Comparison of ENCODE assay signal across 1 cellular context in the genomic region with DNA sequence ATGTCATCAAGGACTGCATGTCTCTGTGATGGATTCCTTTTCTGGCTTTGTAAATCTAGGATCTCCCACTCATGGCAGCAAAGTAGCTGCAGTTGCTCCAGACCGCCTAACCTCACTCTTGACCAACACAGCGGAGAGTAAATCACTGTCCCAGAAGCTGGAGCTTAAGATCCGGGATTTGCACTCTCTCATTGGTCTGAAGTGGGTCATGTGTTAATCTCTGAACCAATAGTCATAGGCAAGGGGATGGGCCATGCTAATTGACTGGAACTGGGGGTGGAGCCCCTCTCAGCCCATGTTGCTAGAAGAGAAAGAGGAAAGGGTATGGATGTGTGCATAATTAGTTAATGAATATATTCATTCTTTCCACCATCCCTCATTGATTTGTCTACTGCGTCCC.
TF ChIP-seq lines count a peak whose summit lies in the region.

No MANE protein-coding gene starts in this region.

TF ChIP-seq in K562, 482 proteins besides CTCF, POLR2A, EP300 and RAD21:
- TF ChIP-seq, protein P1, sequence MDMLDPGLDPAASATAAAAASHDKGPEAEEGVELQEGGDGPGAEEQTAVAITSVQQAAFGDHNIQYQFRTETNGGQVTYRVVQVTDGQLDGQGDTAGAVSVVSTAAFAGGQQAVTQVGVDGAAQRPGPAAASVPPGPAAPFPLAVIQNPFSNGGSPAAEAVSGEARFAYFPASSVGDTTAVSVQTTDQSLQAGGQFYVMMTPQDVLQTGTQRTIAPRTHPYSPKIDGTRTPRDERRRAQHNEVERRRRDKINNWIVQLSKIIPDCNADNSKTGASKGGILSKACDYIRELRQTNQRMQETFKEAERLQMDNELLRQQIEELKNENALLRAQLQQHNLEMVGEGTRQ (CRISPR knock-in tag; IDR thresholded peaks at IDR 0.05): peak; percentile 71
- TF ChIP-seq RAD51 (IDR thresholded peaks at IDR 0.05; ENCODE audit: borderline replicate concordance, low read depth): peak; percentile 70
- TF ChIP-seq, protein P2, sequence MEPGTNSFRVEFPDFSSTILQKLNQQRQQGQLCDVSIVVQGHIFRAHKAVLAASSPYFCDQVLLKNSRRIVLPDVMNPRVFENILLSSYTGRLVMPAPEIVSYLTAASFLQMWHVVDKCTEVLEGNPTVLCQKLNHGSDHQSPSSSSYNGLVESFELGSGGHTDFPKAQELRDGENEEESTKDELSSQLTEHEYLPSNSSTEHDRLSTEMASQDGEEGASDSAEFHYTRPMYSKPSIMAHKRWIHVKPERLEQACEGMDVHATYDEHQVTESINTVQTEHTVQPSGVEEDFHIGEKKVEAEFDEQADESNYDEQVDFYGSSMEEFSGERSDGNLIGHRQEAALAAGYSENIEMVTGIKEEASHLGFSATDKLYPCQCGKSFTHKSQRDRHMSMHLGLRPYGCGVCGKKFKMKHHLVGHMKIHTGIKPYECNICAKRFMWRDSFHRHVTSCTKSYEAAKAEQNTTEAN (CRISPR knock-in tag; IDR thresholded peaks at IDR 0.05): no peak
- TF ChIP-seq MEIS2 (IDR thresholded peaks at IDR 0.05; ENCODE audit: partially characterized antibody): peak; percentile 79
- no peak for TF ChIP-seq CAMTA2 (CRISPR knock-in tag; conservative IDR thresholded peaks at IDR 0.05)
- TF ChIP-seq PHF21A (IDR thresholded peaks at IDR 0.05; ENCODE audit: borderline replicate concordance, low read depth): peak; percentile 93; the same call in 1 of the 2 replicates
- TF ChIP-seq CCAR2 (IDR thresholded peaks at IDR 0.05; ENCODE audit: low read depth, low read length): no peak
- TF ChIP-seq, protein P3, sequence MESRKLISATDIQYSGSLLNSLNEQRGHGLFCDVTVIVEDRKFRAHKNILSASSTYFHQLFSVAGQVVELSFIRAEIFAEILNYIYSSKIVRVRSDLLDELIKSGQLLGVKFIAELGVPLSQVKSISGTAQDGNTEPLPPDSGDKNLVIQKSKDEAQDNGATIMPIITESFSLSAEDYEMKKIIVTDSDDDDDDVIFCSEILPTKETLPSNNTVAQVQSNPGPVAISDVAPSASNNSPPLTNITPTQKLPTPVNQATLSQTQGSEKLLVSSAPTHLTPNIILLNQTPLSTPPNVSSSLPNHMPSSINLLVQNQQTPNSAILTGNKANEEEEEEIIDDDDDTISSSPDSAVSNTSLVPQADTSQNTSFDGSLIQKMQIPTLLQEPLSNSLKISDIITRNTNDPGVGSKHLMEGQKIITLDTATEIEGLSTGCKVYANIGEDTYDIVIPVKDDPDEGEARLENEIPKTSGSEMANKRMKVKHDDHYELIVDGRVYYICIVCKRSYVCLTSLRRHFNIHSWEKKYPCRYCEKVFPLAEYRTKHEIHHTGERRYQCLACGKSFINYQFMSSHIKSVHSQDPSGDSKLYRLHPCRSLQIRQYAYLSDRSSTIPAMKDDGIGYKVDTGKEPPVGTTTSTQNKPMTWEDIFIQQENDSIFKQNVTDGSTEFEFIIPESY (CRISPR knock-in tag; IDR thresholded peaks at IDR 0.05): 0 out of 2 replicates have a peak, but pooled peaks have one; percentile 40
- TF ChIP-seq KDM1A (IDR thresholded peaks at IDR 0.05): peak; percentile 57 to 63; a peak in 3 of 4 replicates
- TF ChIP-seq, protein P4, sequence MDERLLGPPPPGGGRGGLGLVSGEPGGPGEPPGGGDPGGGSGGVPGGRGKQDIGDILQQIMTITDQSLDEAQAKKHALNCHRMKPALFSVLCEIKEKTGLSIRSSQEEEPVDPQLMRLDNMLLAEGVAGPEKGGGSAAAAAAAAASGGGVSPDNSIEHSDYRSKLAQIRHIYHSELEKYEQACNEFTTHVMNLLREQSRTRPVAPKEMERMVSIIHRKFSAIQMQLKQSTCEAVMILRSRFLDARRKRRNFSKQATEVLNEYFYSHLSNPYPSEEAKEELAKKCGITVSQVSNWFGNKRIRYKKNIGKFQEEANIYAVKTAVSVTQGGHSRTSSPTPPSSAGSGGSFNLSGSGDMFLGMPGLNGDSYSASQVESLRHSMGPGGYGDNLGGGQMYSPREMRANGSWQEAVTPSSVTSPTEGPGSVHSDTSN (CRISPR knock-in tag; IDR thresholded peaks at IDR 0.05; ENCODE audit: low read depth): no peak
- TF ChIP-seq, protein P4 (tag; conservative IDR thresholded peaks at IDR 0.05; ENCODE audit: low read depth): peak; percentile 50
- TF ChIP-seq MTA1 (IDR thresholded peaks at IDR 0.05; ENCODE audit: borderline replicate concordance): no peak
- 0 out of 3 replicates have a peak, but pooled peaks of 1 of the 2 experiments have one; percentile 29 for TF ChIP-seq CBX3 (IDR thresholded peaks at IDR 0.05; ENCODE audit: borderline replicate concordance in 1 of 2, low read length in 2 of 2)
- TF ChIP-seq HLTF (IDR thresholded peaks at IDR 0.05): 0 out of 2 replicates have a peak, but pooled peaks have one; percentile 40
- TF ChIP-seq, protein P5, sequence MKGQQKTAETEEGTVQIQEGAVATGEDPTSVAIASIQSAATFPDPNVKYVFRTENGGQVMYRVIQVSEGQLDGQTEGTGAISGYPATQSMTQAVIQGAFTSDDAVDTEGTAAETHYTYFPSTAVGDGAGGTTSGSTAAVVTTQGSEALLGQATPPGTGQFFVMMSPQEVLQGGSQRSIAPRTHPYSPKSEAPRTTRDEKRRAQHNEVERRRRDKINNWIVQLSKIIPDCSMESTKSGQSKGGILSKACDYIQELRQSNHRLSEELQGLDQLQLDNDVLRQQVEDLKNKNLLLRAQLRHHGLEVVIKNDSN (CRISPR knock-in tag; IDR thresholded peaks at IDR 0.05): peak; percentile 76
- no peak for TF ChIP-seq DNMT1 (IDR thresholded peaks at IDR 0.05)
- TF ChIP-seq, protein P6, sequence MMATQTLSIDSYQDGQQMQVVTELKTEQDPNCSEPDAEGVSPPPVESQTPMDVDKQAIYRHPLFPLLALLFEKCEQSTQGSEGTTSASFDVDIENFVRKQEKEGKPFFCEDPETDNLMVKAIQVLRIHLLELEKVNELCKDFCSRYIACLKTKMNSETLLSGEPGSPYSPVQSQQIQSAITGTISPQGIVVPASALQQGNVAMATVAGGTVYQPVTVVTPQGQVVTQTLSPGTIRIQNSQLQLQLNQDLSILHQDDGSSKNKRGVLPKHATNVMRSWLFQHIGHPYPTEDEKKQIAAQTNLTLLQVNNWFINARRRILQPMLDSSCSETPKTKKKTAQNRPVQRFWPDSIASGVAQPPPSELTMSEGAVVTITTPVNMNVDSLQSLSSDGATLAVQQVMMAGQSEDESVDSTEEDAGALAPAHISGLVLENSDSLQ (IDR thresholded peaks at IDR 0.05): peak; percentile 85
- no peak for TF ChIP-seq HMGN3 (IDR thresholded peaks at IDR 0.05; ENCODE audit: borderline replicate concordance, extremely low read depth, insufficient read length, low read depth, low read length)
- TF ChIP-seq RBBP5 (IDR thresholded peaks at IDR 0.05; ENCODE audit: borderline replicate concordance, insufficient read depth, low read length, poor library complexity, severe bottlenecking): no peak
- peak; percentile 50 for TF ChIP-seq TBP (optimal IDR thresholded peaks at IDR 0.05; ENCODE audit: low read depth, low read length)
- TF ChIP-seq RBM25 (IDR thresholded peaks at IDR 0.05; ENCODE audit: low read depth, low read length, severe bottlenecking): peak; percentile 94
- peak in 1 of 2 experiments; percentile 92; a peak in 2 of 4 replicates for TF ChIP-seq RCOR1 (IDR thresholded peaks at IDR 0.05; ENCODE audit: borderline replicate concordance in 1 of 2, low read depth in 2 of 2, low read length in 2 of 2)
- no peak for TF ChIP-seq ZKSCAN3 (CRISPR knock-in tag; IDR thresholded peaks at IDR 0.05)
- TF ChIP-seq, protein P7, sequence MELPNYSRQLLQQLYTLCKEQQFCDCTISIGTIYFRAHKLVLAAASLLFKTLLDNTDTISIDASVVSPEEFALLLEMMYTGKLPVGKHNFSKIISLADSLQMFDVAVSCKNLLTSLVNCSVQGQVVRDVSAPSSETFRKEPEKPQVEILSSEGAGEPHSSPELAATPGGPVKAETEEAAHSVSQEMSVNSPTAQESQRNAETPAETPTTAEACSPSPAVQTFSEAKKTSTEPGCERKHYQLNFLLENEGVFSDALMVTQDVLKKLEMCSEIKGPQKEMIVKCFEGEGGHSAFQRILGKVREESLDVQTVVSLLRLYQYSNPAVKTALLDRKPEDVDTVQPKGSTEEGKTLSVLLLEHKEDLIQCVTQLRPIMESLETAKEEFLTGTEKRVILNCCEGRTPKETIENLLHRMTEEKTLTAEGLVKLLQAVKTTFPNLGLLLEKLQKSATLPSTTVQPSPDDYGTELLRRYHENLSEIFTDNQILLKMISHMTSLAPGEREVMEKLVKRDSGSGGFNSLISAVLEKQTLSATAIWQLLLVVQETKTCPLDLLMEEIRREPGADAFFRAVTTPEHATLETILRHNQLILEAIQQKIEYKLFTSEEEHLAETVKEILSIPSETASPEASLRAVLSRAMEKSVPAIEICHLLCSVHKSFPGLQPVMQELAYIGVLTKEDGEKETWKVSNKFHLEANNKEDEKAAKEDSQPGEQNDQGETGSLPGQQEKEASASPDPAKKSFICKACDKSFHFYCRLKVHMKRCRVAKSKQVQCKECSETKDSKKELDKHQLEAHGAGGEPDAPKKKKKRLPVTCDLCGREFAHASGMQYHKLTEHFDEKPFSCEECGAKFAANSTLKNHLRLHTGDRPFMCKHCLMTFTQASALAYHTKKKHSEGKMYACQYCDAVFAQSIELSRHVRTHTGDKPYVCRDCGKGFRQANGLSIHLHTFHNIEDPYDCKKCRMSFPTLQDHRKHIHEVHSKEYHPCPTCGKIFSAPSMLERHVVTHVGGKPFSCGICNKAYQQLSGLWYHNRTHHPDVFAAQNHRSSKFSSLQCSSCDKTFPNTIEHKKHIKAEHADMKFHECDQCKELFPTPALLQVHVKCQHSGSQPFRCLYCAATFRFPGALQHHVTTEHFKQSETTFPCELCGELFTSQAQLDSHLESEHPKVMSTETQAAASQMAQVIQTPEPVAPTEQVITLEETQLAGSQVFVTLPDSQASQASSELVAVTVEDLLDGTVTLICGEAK (IDR thresholded peaks at IDR 0.05): no peak
- TF ChIP-seq, protein P7 (CRISPR knock-in tag; IDR thresholded peaks at IDR 0.05): no peak
- TF ChIP-seq SMARCA5 (IDR thresholded peaks at IDR 0.05): peak; percentile 72; the same call in 1 of the 2 replicates
- no peak for TF ChIP-seq ZC3H8 (IDR thresholded peaks at IDR 0.05)
- peak; percentile 38 for TF ChIP-seq NFYB (IDR thresholded peaks at IDR 0.05; ENCODE audit: extremely low read depth, insufficient read length)
